ENCODE assay signal across 8 cellular contexts in genomic region chr12:62435337-62436163, GRCh38. TPM values are rescaled to one million over a fixed set of nuclear protein-coding genes. Genes with fewer than 3 reads are reported as not detected.
DNase-seq lines count a peak whose midpoint lies in the region; ATAC-seq and TF ChIP-seq lines count a peak whose summit lies in the region.

No MANE protein-coding gene starts in this region.

- no peaks in the 10 kb centered on the region for H3K36me3 ChIP-seq in MM.1S (replicated peaks; ENCODE audit: insufficient read depth, low read length)
- no peaks in the 10 kb centered on the region for H3K36me3 ChIP-seq in WERI-Rb-1
- H3K36me3 ChIP-seq in left lung = no peaks in the 10 kb centered on the region

- no peak overlapping the region for H3K18ac ChIP-seq in H9 (ENCODE audit: insufficient read length, low read depth, low read length)

- H3K27me3 ChIP-seq in H9 (ENCODE audit: insufficient read depth, low read length) (peaks cover 11% of the 10 kb centered on the region; the same call in 1 of the 2 replicates), MM.1S (replicated peaks; ENCODE audit: insufficient read depth, low read length) (no peaks in the 10 kb centered on the region), WERI-Rb-1 (ENCODE audit: insufficient read depth, low read depth, severe bottlenecking) (no peaks in the 10 kb centered on the region), left lung (peaks cover 10 to 50% of the 10 kb centered on the region in 2 donors)

- peak; percentile 59 for TF ChIP-seq CTCF in GM10248 (IDR thresholded peaks at IDR 0.05; ENCODE audit: control extremely low read depth, extremely low read depth, low read depth, missing control alignments)
- peak; percentile 71 for TF ChIP-seq CTCF in H9 (conservative IDR thresholded peaks at IDR 0.05)
- TF ChIP-seq CTCF in MM.1S (IDR thresholded peaks at IDR 0.05; ENCODE audit: low read length) = peak; percentile 50
- peak; percentile 70 for TF ChIP-seq CTCF in WERI-Rb-1 (IDR thresholded peaks at IDR 0.05; ENCODE audit: low read depth, low read length)
- TF ChIP-seq CTCF in left lung (IDR thresholded peaks at IDR 0.05) = peak in 1 of 2 donors; percentile 37

- H3K27ac Mint-ChIP-seq in H9 = no peak overlapping the region

- H3K4ac ChIP-seq in H9 (ENCODE audit: low read depth, low read length) = no peak overlapping the region

- no peak overlapping the region for H3K9ac ChIP-seq in H9 (ENCODE audit: extremely low read depth, insufficient read length, low read length)
- H3K9ac ChIP-seq in MM.1S (ENCODE audit: low read length) = no peak overlapping the region; the same call in 1 of the 2 replicates

- H2AFZ ChIP-seq in H9 (ENCODE audit: low read length) = no peak overlapping the region
- H2AFZ ChIP-seq in MM.1S (ENCODE audit: low read length) = peak overlapping the region; percentile 86

- no peak overlapping the region for H2BK120ac ChIP-seq in H9 (ENCODE audit: low read depth, low read length, poor library complexity, severe bottlenecking)

- H2AK5ac ChIP-seq in H9 (ENCODE audit: insufficient read length, low read length) = no peak overlapping the region

- H3F3A ChIP-seq in MM.1S (ENCODE audit: insufficient read depth, low read length) = no peaks in the 10 kb centered on the region

- H2BK12ac ChIP-seq in H9 (ENCODE audit: insufficient read length, low read depth, low read length) = no peak overlapping the region

- ATAC-seq in left lung = peak; percentile 84

- H3K27me3 Mint-ChIP-seq in H9 (ENCODE audit: low read depth) = peaks cover 71% of the 10 kb centered on the region

- peaks cover 4% of the 10 kb centered on the region for H3K23me2 ChIP-seq in H9 (ENCODE audit: insufficient read length, low read depth, low read length, poor library complexity, severe bottlenecking)

- no peak overlapping the region for H2BK5ac ChIP-seq in H9 (ENCODE audit: insufficient read length, low read length)

- H3K79me1 ChIP-seq in H9 (ENCODE audit: insufficient read depth, low read depth, low read length, poor library complexity, severe bottlenecking) = no peaks in the 10 kb centered on the region

- no peak overlapping the region; the same call in 1 of the 2 replicates for H3K14ac ChIP-seq in H9 (ENCODE audit: insufficient read depth, low read length)

- H3K4me1 ChIP-seq in H9 (ENCODE audit: insufficient read depth, low read length) = 0 out of 2 replicates have a peak, but pooled peaks cover 3% of the 10 kb centered on the region
- peaks cover 8% of the 10 kb centered on the region; the same call in 1 of the 2 replicates for H3K4me1 ChIP-seq in MM.1S (ENCODE audit: low read length)
- H3K4me1 ChIP-seq in left lung = peaks cover 13 to 19% of the 10 kb centered on the region in 2 donors

- H3K9me3 Mint-ChIP-seq in H9 = peaks cover 0 to 1% of the 10 kb centered on the region in 2 experiments; a peak in 1 of 5 replicates

- DNase-seq in GM10248 (ENCODE audit: extremely low spot score) (peak; percentile 65), H9 (peak; percentile 88), MM.1S (peak; percentile 40), WERI-Rb-1 (peak; percentile 56), dermis microvascular lymphatic vessel endothelial cell (ENCODE audit: low read depth in 2 of 2) (peak; percentile 5 to 51), left lung (peak; percentile 56 to 72), NCI-H1105 (lab: John Stamatoyannopoulos, UW) (no peak)
- DNase-seq in stimulated activated CD4-positive, alpha-beta T cell treated with anti-CD3 and anti-CD28 coated beads, Interleukin-15, amount 100 ng/mL, for 24 hours = peak; percentile 58

- H3K9me3 ChIP-seq in H9 (ENCODE audit: control insufficient read depth, low read depth, low read length) = no peaks in the 10 kb centered on the region
- no peaks in the 10 kb centered on the region for H3K9me3 ChIP-seq in MM.1S (replicated peaks; ENCODE audit: insufficient read depth, low read length)
- no peaks in the 10 kb centered on the region for H3K9me3 ChIP-seq in WERI-Rb-1 (ENCODE audit: severe bottlenecking)
- H3K9me3 ChIP-seq in left lung = no peaks in the 10 kb centered on the region

- H3K23ac ChIP-seq in H9 (ENCODE audit: insufficient read length, low read depth, low read length) = no peak overlapping the region

- no peak overlapping the region for H4K91ac ChIP-seq in H9 (ENCODE audit: insufficient read length, low read depth, low read length)

- H3K27ac ChIP-seq in H9 (ENCODE audit: insufficient read length, low read depth, low read length) = no peak overlapping the region
- no peak overlapping the region for H3K27ac ChIP-seq in MM.1S (ENCODE audit: low read length)
- H3K27ac ChIP-seq in WERI-Rb-1 = no peak overlapping the region
- H3K27ac ChIP-seq in left lung = no peak overlapping the region

- peaks cover 15 to 17% of the 10 kb centered on the region in 2 experiments for H3K4me1 Mint-ChIP-seq in H9

- intact Hi-C loops in left lung (cut with DNase I) = loop anchor here in 1 of 2 donors (10.0 kb wide), 1 partner anchor 359 kb away; no protein-coding TSS in a partner anchor

- no peaks in the 10 kb centered on the region; a peak in 1 of 7 replicates for H3K36me3 Mint-ChIP-seq in H9 (ENCODE audit: insufficient read depth in 1 of 3, low read depth in 3 of 3)

- CTCF ChIA-PET in GM10248 (lab: Yijun Ruan, JAX) = interaction anchor here (0.6 to 6.1 kb wide), 35 partner anchors 9 to 633 kb away, joined by 3 to 161 read pairs (median 4); partner anchors contain the start of gene MON2

- H3K56ac ChIP-seq in H9 (ENCODE audit: insufficient read length, low read depth, low read length) = no peak overlapping the region

- no peak overlapping the region for H3T11ph ChIP-seq in H9 (ENCODE audit: low read length)

- H2BK20ac ChIP-seq in H9 (ENCODE audit: low read depth, low read length, poor library complexity, severe bottlenecking) = no peak overlapping the region

- H3K4me3 Mint-ChIP-seq in H9 = peak overlapping the region; percentile 67 to 88

- no peak overlapping the region for H4K8ac ChIP-seq in H9 (replicated peaks; ENCODE audit: insufficient read length, low read depth, low read length)

- H3K4me3 ChIP-seq in MM.1S (ENCODE audit: low read length) = peak overlapping the region; percentile 59
- peak overlapping the region; percentile 43 for H3K4me3 ChIP-seq in WERI-Rb-1 (ENCODE audit: low read depth, low read length)
- H3K4me3 ChIP-seq in left lung = peak overlapping the region; percentile 18 to 33

- WGBS in H9 (ENCODE audit: extremely low coverage, insufficient read length, low lambda C conversion rate) = no CpG with 5 or more reads among the region's 28 CpGs

- no peaks in the 10 kb centered on the region for H3K9me2 ChIP-seq in MM.1S (replicated peaks; ENCODE audit: insufficient read depth, low read length)

- POLR2A ChIA-PET in GM10248 (lab: Yijun Ruan, JAX) = no interaction called here

- H3K4me2 ChIP-seq in H9 (ENCODE audit: insufficient read depth, insufficient read length, low read length) (peak overlapping the region; percentile 88), MM.1S (ENCODE audit: low read depth, low read length) (peak overlapping the region; percentile 81)

- no peaks in the 10 kb centered on the region for H3K79me2 ChIP-seq in H9 (ENCODE audit: insufficient read depth, low read length)
- no peaks in the 10 kb centered on the region for H3K79me2 ChIP-seq in MM.1S (ENCODE audit: low read length)

- H4K20me1 ChIP-seq in H9 (ENCODE audit: control insufficient read depth, insufficient read depth, insufficient read length) (peaks cover 3% of the 10 kb centered on the region), MM.1S (ENCODE audit: insufficient read depth, low read length) (no peaks in the 10 kb centered on the region)

- no peak overlapping the region for H2BK15ac ChIP-seq in H9 (ENCODE audit: low read depth, low read length)

- H4K5ac ChIP-seq in H9 (ENCODE audit: insufficient read length, low read depth, low read length) = no peak overlapping the region

RNA-seq across cellular contexts. Expression of gene MON2, which starts 31.1 kb away (rescaled TPM):
- total RNA-seq in H9 (2021) = 21.9 and 22.3 TPM in 2 replicates
- total RNA-seq in dermis microvascular lymphatic vessel endothelial cell = 15.9 and 23.3 TPM in 2 replicates
- 10 to 100 TPM; 48.5 to 58.5 TPM for total RNA-seq in left lung
